In the genomic region with DNA sequence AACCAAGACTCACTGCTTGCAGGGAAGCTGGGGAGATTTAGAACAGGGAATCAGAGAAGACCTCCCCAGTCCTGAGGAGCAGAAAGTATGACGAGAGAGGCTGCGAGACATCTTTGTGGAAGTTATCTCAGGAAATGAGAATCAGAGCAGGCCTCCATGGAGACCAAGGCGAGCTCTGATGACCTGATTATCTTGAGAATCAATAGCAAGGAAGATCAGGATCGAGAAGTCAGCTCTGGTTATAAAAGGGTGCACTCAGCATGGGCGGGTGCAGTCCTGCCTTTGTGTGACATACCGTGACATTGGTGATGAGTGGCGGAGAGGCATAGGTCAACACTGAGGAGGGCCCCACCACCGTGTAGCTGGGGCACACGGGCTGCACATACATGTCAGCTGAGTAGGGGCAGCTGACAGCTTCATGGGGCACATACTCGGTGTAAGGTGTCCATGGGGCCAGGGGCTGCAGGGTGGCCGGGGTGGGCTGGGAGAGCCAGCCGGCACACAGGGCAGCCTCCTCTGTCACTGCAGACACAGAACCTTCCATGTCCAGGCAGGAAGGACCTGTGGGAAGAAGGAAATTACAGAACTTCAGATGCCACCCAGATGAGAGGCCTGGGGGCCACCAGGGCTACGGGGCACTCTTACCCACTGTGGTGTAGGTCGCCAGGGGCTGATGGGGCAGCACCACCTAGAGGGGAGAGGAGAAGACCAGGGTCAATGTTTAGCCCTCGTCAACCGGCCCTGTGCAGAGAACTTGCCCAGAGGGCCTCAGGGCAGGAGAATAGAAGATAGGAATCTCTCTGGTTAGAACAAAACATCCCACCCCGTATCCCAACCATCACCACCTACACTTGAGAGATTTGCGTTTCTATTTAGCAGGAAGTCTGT, we compare ENCODE assay signal across 27 cellular contexts. TPM values are rescaled to one million over a fixed set of nuclear protein-coding genes. Genes with fewer than 3 reads are reported as not detected.
DNase-seq lines count a peak whose midpoint lies in the region; ATAC-seq and TF ChIP-seq lines count a peak whose summit lies in the region.
"Had no signal": no experiment of that assay in that cellular context is flagged by ENCODE, and none has a peak within 500 bp of the region (broad histone marks: within the 10 kb centered on the region; RNA-seq: fewer than 3 reads in every experiment).

No MANE protein-coding gene starts in this region.

- H3K9me3 ChIP-seq in neuronal stem cell (replicated peaks in 1 of 2; ENCODE audit: control insufficient read depth in 2 of 2, insufficient read depth in 1 of 2, low read depth in 1 of 2, low read length in 2 of 2) = no peaks in the 10 kb centered on the region
- H3K9me3 ChIP-seq: colonic mucosa, mucosa of descending colon, prostate gland, transverse colon had no signal

- no peak overlapping the region for H3K27ac ChIP-seq in neuronal stem cell (replicated peaks; ENCODE audit: low read length)
- H3K27ac ChIP-seq: BLaER1, colonic mucosa, prostate gland, transverse colon had no signal

- DNase-seq in DMS 273 (lab: John Stamatoyannopoulos, UW; ENCODE audit: unreplicated experiment) = peak; percentile 6
- DNase-seq in DMS 273 treated with DMSO at 0.1 percent for 48 hours (lab: John Stamatoyannopoulos, UW) = no peak
- peak; percentile 64 for DNase-seq in HT-29 (ENCODE audit: low spot score)
- DNase-seq in WTC11 (ENCODE audit: low spot score) = no peak
- DNase-seq in neuronal stem cell (ENCODE audit: low spot score) = no peak
- no peak for DNase-seq in foreskin fibroblast
- DNase-seq: 8988T; activated CD4-positive, alpha-beta T cell treated with anti-CD3 and anti-CD28 coated beads, Interleukin-2, amount 10 ng/mL, durations not matched to agents 7 days and 5 days; activated CD8-positive, alpha-beta memory T cell treated with anti-CD3 and anti-CD28 coated beads, Interleukin-2, amount 50 U/mL, for 4 hours; activated effector memory CD4-positive, alpha-beta T cell treated with anti-CD3 and anti-CD28 coated beads, Interleukin-2, amount 50 U/mL, for 16 hours; Calu3; colonic mucosa; H9; left colon; mucosa of descending colon; NCI-H1105 treated with DMSO at 0.1 percent for 48 hours; NCI-H2081 treated with DMSO at 0.1 percent for 48 hours; NCI-H510A; T-helper 1 cell; transverse colon had no signal

- no peak overlapping the region for H2BK12ac ChIP-seq in neuronal stem cell (ENCODE audit: low read length)

- H3K4me3 ChIP-seq in neuronal stem cell (ENCODE audit: low read length in 2 of 2) (no peak overlapping the region), foreskin fibroblast (ENCODE audit: low read depth in 1 of 2, low read length in 2 of 2) (no peak overlapping the region)
- H3K4me3 ChIP-seq: BLaER1, colonic mucosa, mucosa of descending colon, prostate gland, transverse colon had no signal

- no peak overlapping the region for H2BK120ac ChIP-seq in neuronal stem cell (ENCODE audit: low read depth, low read length)

- no peak overlapping the region for H3K23ac ChIP-seq in neuronal stem cell (ENCODE audit: low read depth, low read length, poor library complexity)

- no peak overlapping the region for H2AFZ ChIP-seq in neuronal stem cell (ENCODE audit: low read length)

- no peak overlapping the region for H3K4me3 Mint-ChIP-seq in WTC11
- no peak overlapping the region for H3K4me3 Mint-ChIP-seq in activated T-helper 17 cell treated with anti-CD3 and anti-CD28 coated beads, Interleukin-2, amount 50 U/mL, for 72 hours
- H3K4me3 Mint-ChIP-seq: activated CD4-positive, alpha-beta T cell treated with anti-CD3 and anti-CD28 coated beads, Interleukin-2, amount 10 ng/mL, durations not matched to agents 7 days and 5 days; H9; stimulated activated naive CD8-positive, alpha-beta T cell treated with anti-CD3 and anti-CD28 coated beads, Interleukin-15, Interleukin-2, amounts not matched to agents 100 ng/mL and 50 ng/mL, for 24 hours had no signal

- POLR2A ChIA-PET in WTC11 (lab: Charles Lee) = no interaction called here

- no peaks in the 10 kb centered on the region; the same call in 1 of the 2 replicates for H3K27me3 Mint-ChIP-seq in WTC11 (ENCODE audit: low read depth)
- H3K27me3 Mint-ChIP-seq in activated T-helper 17 cell treated with anti-CD3 and anti-CD28 coated beads, Interleukin-2, amount 50 U/mL, for 72 hours = no peaks in the 10 kb centered on the region
- H3K27me3 Mint-ChIP-seq: activated CD4-positive, alpha-beta T cell treated with anti-CD3 and anti-CD28 coated beads, Interleukin-2, amount 10 ng/mL, durations not matched to agents 7 days and 5 days; stimulated activated naive CD8-positive, alpha-beta T cell treated with anti-CD3 and anti-CD28 coated beads, Interleukin-15, Interleukin-2, amounts not matched to agents 100 ng/mL and 50 ng/mL, for 24 hours had no signal

- H3K4me1 Mint-ChIP-seq in WTC11 = no peaks in the 10 kb centered on the region
- no peaks in the 10 kb centered on the region for H3K4me1 Mint-ChIP-seq in activated T-helper 17 cell treated with anti-CD3 and anti-CD28 coated beads, Interleukin-2, amount 50 U/mL, for 72 hours
- H3K4me1 Mint-ChIP-seq: activated CD4-positive, alpha-beta T cell treated with anti-CD3 and anti-CD28 coated beads, Interleukin-2, amount 10 ng/mL, durations not matched to agents 7 days and 5 days; H9 had no signal

- H3K14ac ChIP-seq in neuronal stem cell (ENCODE audit: low read length) = peak overlapping the region; percentile 21

- no peak overlapping the region for H3K27ac Mint-ChIP-seq in WTC11
- H3K27ac Mint-ChIP-seq in activated T-helper 17 cell treated with anti-CD3 and anti-CD28 coated beads, Interleukin-2, amount 50 U/mL, for 72 hours = no peak overlapping the region
- H3K27ac Mint-ChIP-seq: activated CD4-positive, alpha-beta T cell treated with anti-CD3 and anti-CD28 coated beads, Interleukin-2, amount 10 ng/mL, durations not matched to agents 7 days and 5 days; stimulated activated naive CD8-positive, alpha-beta T cell treated with anti-CD3 and anti-CD28 coated beads, Interleukin-15, Interleukin-2, amounts not matched to agents 100 ng/mL and 50 ng/mL, for 24 hours had no signal

- TF ChIP-seq CTCF in WTC11 (IDR thresholded peaks at IDR 0.05) (no peak), foreskin fibroblast (IDR thresholded peaks at IDR 0.05; ENCODE audit: low read depth, low read length) (no peak)

- H3K4ac ChIP-seq in neuronal stem cell (ENCODE audit: low read length) = no peak overlapping the region

- no peak overlapping the region for H4K91ac ChIP-seq in neuronal stem cell (ENCODE audit: low read depth, low read length, poor library complexity)

- no peak overlapping the region for H2BK15ac ChIP-seq in neuronal stem cell (ENCODE audit: low read length)

- H3K27me3 ChIP-seq in neuronal stem cell (ENCODE audit: control insufficient read depth in 3 of 3, insufficient read depth in 3 of 3, low read depth in 1 of 3, low read length in 3 of 3) = no peaks in the 10 kb centered on the region
- H3K27me3 ChIP-seq: BLaER1, colonic mucosa, transverse colon had no signal

- no peak overlapping the region for H2BK5ac ChIP-seq in neuronal stem cell (ENCODE audit: low read length)

- no peak overlapping the region for H3K9ac ChIP-seq in neuronal stem cell (ENCODE audit: low read depth, low read length, poor library complexity)
- H3K9ac ChIP-seq: BLaER1 had no signal

- no peaks in the 10 kb centered on the region for H3K79me1 ChIP-seq in neuronal stem cell (ENCODE audit: low read depth, low read length)

- H3K4me2 ChIP-seq in neuronal stem cell (ENCODE audit: insufficient read depth, low read length, poor library complexity, severe bottlenecking) = no peak overlapping the region
- H3K4me2 ChIP-seq: BLaER1 had no signal

- H3K9me3 Mint-ChIP-seq in WTC11 = no peaks in the 10 kb centered on the region
- H3K9me3 Mint-ChIP-seq in activated T-helper 17 cell treated with anti-CD3 and anti-CD28 coated beads, Interleukin-2, amount 50 U/mL, for 72 hours = no peaks in the 10 kb centered on the region
- H3K9me3 Mint-ChIP-seq: activated CD4-positive, alpha-beta T cell treated with anti-CD3 and anti-CD28 coated beads, Interleukin-2, amount 10 ng/mL, durations not matched to agents 7 days and 5 days; H9; stimulated activated naive CD8-positive, alpha-beta T cell treated with anti-CD3 and anti-CD28 coated beads, Interleukin-15, Interleukin-2, amounts not matched to agents 100 ng/mL and 50 ng/mL, for 24 hours had no signal

- H3K18ac ChIP-seq in neuronal stem cell (ENCODE audit: low read length) = peak overlapping the region; percentile 74

- CTCF ChIA-PET in WTC11 (lab: Charles Lee) = no interaction called here

- peak overlapping the region; percentile 49 for H2AK5ac ChIP-seq in neuronal stem cell (ENCODE audit: low read depth, low read length)

- no peaks in the 10 kb centered on the region for H3K36me3 ChIP-seq in neuronal stem cell (replicated peaks in 1 of 2; ENCODE audit: control insufficient read depth in 2 of 2, insufficient read depth in 2 of 2, low read length in 2 of 2)
- H3K36me3 ChIP-seq: colonic mucosa, prostate gland, transverse colon had no signal

- H3K36me3 Mint-ChIP-seq in WTC11 = no peaks in the 10 kb centered on the region
- no peaks in the 10 kb centered on the region for H3K36me3 Mint-ChIP-seq in activated T-helper 17 cell treated with anti-CD3 and anti-CD28 coated beads, Interleukin-2, amount 50 U/mL, for 72 hours (ENCODE audit: low read depth)

- no CpG with 5 or more reads among the region's 18 CpGs for WGBS in neuronal stem cell (ENCODE audit: extremely low coverage in 2 of 2, insufficient read length in 2 of 2, insufficient replicate concordance in 1 of 2), 2 donors

- ATAC-seq in WTC11 = peak; percentile 61
- no peak for ATAC-seq in activated T-helper 17 cell treated with anti-CD3 and anti-CD28 coated beads, Interleukin-2, amount 50 U/mL, for 72 hours (replicated peaks)
- no peak for ATAC-seq in HG02885 (IDR thresholded peaks at IDR 0.05; ENCODE audit: poor library complexity, unreplicated experiment)
- ATAC-seq: left colon, mucosa of descending colon had no signal

- no peaks in the 10 kb centered on the region for H3K4me1 ChIP-seq in neuronal stem cell (ENCODE audit: control insufficient read depth in 2 of 2, insufficient read depth in 1 of 2, low read depth in 1 of 2, low read length in 2 of 2)
- H3K4me1 ChIP-seq: colonic mucosa, prostate gland had no signal

- H4K8ac ChIP-seq in neuronal stem cell (ENCODE audit: low read depth, low read length) = no peak overlapping the region

RNA-seq across cellular contexts. Expression of a gene that starts 21.7 kb away (rescaled TPM):
- 2.0 and 4.0 TPM in 2 replicates for total RNA-seq in HT-29 (2014; rRNA removed; shearing (Covaris generic))
- 0.07 to 0.27 TPM (median 0.22 TPM) in 3 replicates for total RNA-seq in WTC11 (2021)
- not detected for polyA plus RNA-seq in neuronal stem cell (2013, experiment 1 of 2)
- polyA plus RNA-seq in neuronal stem cell (2013, experiment 2 of 2) = not detected
- total RNA-seq in activated T-helper 17 cell treated with anti-CD3 and anti-CD28 coated beads, Interleukin-2, amount 50 U/mL, for 72 hours = 10 to 100 TPM in 1 of 2 donors, 1 to 10 TPM in 1; 6.4 to 36.6 TPM
- total RNA-seq: Calu3, H9, skeletal muscle tissue had no signal
- polyA plus RNA-seq: fibroblast of lung had no signal

RNA-seq across cellular contexts. Expression of a gene that starts 59.0 kb away (rescaled TPM):
- total RNA-seq in HT-29 (2014; rRNA removed; shearing (Covaris generic)) = 14.5 and 23.0 TPM in 2 replicates
- 2.7 to 3.0 TPM (median 3.0 TPM) in 3 replicates for total RNA-seq in WTC11 (2021)
- polyA plus RNA-seq in neuronal stem cell (2013, experiment 1 of 2) = 2.2 TPM
- 2.2 TPM for polyA plus RNA-seq in neuronal stem cell (2013, experiment 2 of 2)
- not detected for total RNA-seq in activated T-helper 17 cell treated with anti-CD3 and anti-CD28 coated beads, Interleukin-2, amount 50 U/mL, for 72 hours
- total RNA-seq: activated CD4-positive, alpha-beta T cell treated with anti-CD3 and anti-CD28 coated beads, Interleukin-2, amount 10 ng/mL, durations not matched to agents 7 days and 5 days had no signal

Comparison
In these comparisons a context has a peak if more than half of its experiments do, and no peak if none do; other contexts are left out.
1. DNase-seq: peak in DMS 273 (single experiment) and HT-29 (single experiment); none in DMS 273 treated with DMSO at 0.1 percent for 48 hours (single experiment), WTC11 (single experiment), neuronal stem cell (single experiment) and foreskin fibroblast (0 of 2).